ENCODE assay signal across 8 cellular contexts in genomic region chr19:16143399-16144215, GRCh38. TPM values are rescaled to one million over a fixed set of nuclear protein-coding genes. Genes with fewer than 3 reads are reported as not detected.
DNase-seq lines count a peak whose midpoint lies in the region; ATAC-seq, FAIRE-seq and TF ChIP-seq lines count a peak whose summit lies in the region.

Gene HSH2D (plus strand): TSS chr19:16143685. CDS start chr19:16148751, 5,066 bp downstream.

- H3K9me3 ChIP-seq in iPS-15b (ENCODE audit: control insufficient read depth, insufficient read depth, low read length) = no peaks in the 10 kb centered on the region

- H3K4me1 ChIP-seq in iPS-15b (ENCODE audit: control insufficient read depth, insufficient read depth, low read length) = peaks cover 2% of the 10 kb centered on the region

- peak; percentile 85 for TF ChIP-seq POLR2A in GM12891 (IDR thresholded peaks at IDR 0.05; ENCODE audit: low read depth, low read length)

- no peak within 1 kb of the TSS for H3K4me3 ChIP-seq in iPS-15b (ENCODE audit: low read depth, low read length)

- no peaks in the 10 kb centered on the region for H3K27me3 ChIP-seq in iPS-15b (ENCODE audit: control insufficient read depth, insufficient read depth, low read length)

- FAIRE-seq in GM12891 (lab: Jason Lieb, UNC) = peak; percentile 97

- peak; percentile 60 for ATAC-seq in HG02623 (IDR thresholded peaks at IDR 0.05; ENCODE audit: unreplicated experiment)

- peak within 1 kb of the TSS; percentile 17 for H3K9ac ChIP-seq in iPS-15b (ENCODE audit: low read depth, low read length)

- DNase-seq in GM12891 (ENCODE audit: insufficient read length, low spot score) = peak; percentile 68
- DNase-seq in NCI-H510A treated with DMSO at 0.1 percent for 48 hours (lab: John Stamatoyannopoulos, UW) = peak; percentile 2
- DNase-seq in activated CD8-positive, alpha-beta memory T cell treated with anti-CD3 and anti-CD28 coated beads, Interleukin-2, amount 50 U/mL, for 48 hours = peak; percentile 86
- peak; percentile 49 to 69 for DNase-seq in stimulated activated CD8-positive, alpha-beta memory T cell treated with anti-CD3 and anti-CD28 coated beads, Interleukin-15, amount 100 ng/mL, for 4 hours (ENCODE audit: low read depth in 2 of 2)
- DNase-seq in NCI-H526 treated with DMSO at 0.1 percent for 48 hours (lab: John Stamatoyannopoulos, UW) = no peak
- no peak for DNase-seq in cerebellar cortex (ENCODE audit: low spot score)

- H3K36me3 ChIP-seq in iPS-15b (ENCODE audit: control insufficient read depth, insufficient read depth, low read length) = no peaks in the 10 kb centered on the region

TF ChIP-seq in GM12891, 5 proteins besides CTCF, POLR2A, EP300 and RAD21:
- TF ChIP-seq PAX5 (IDR thresholded peaks at IDR 0.05; ENCODE audit: insufficient read depth, low read length, severe bottlenecking) (no peak), POLR2AphosphoS5 (IDR thresholded peaks at IDR 0.05; ENCODE audit: low read depth, low read length) (peak; percentile 85), POU2F2 (IDR thresholded peaks at IDR 0.05; ENCODE audit: low read depth, low read length) (no peak), SPI1 (IDR thresholded peaks at IDR 0.05; ENCODE audit: low read depth, low read length) (peak; percentile 97), TAF1 (IDR thresholded peaks at IDR 0.05; ENCODE audit: low read depth, low read length) (peak; percentile 83)

RNA-seq across cellular contexts. Expression of gene HSH2D, which starts in this region (rescaled TPM):
- 75.2 TPM for polyA plus RNA-seq in GM12891 (2012; ENCODE audit: low read depth, missing spikeins)

Comparison
In these comparisons a context has a peak if more than half of its experiments do, and no peak if none do; other contexts are left out.
1. DNase-seq: peak in GM12891 (single experiment), NCI-H510A treated with DMSO at 0.1 percent for 48 hours (single experiment), activated CD8-positive, alpha-beta memory T cell treated with anti-CD3 and anti-CD28 coated beads, Interleukin-2, amount 50 U/mL, for 48 hours (single experiment) and stimulated activated CD8-positive, alpha-beta memory T cell treated with anti-CD3 and anti-CD28 coated beads, Interleukin-15, amount 100 ng/mL, for 4 hours (2 of 2); none in NCI-H526 treated with DMSO at 0.1 percent for 48 hours (single experiment) and cerebellar cortex (single experiment).